In genomic region chr1:73953611-73954010, GRCh38 we compare ENCODE assay signal across 26 cellular contexts.
"Had no signal": no experiment of that assay in that cellular context is flagged by ENCODE, and none has a peak within 500 bp of the region (broad histone marks: within the 10 kb centered on the region; RNA-seq: fewer than 3 reads in every experiment).

No MANE protein-coding gene starts in this region.

- DNase-seq: activated CD4-positive, alpha-beta memory T cell treated with anti-CD3 and anti-CD28 coated beads for 36 hours; activated CD4-positive, alpha-beta T cell treated with anti-CD3 and anti-CD28 coated beads for 36 hours; activated CD4-positive, alpha-beta T cell treated with anti-CD3 and anti-CD28 coated beads, Interleukin-2, amount 10 ng/mL, durations not matched to agents 24 days and 14 days; activated CD4-positive, CD25-positive, alpha-beta regulatory T cell; activated CD4-positive, CD25-positive, alpha-beta regulatory T cell treated with anti-CD3 and anti-CD28 coated beads, Interleukin-2, amount 50 U/mL, for 72 hours; activated CD8-positive, alpha-beta memory T cell treated with anti-CD3 and anti-CD28 coated beads, Interleukin-2, amount 10 ng/mL, durations not matched to agents 7 days and 5 days; activated CD8-positive, alpha-beta memory T cell treated with anti-CD3 and anti-CD28 coated beads, Interleukin-2, amount 50 U/mL, for 4 hours; activated CD8-positive, alpha-beta T cell treated with anti-CD3 and anti-CD28 coated beads, Interleukin-2, amount 10 ng/mL, durations not matched to agents 7 days and 5 days; activated effector memory CD4-positive, alpha-beta T cell treated with anti-CD3 and anti-CD28 coated beads, Interleukin-2, amount 50 U/mL, for 16 hours; activated naive CD4-positive, alpha-beta T cell treated with anti-CD3 and anti-CD28 coated beads for 36 hours; activated naive CD8-positive, alpha-beta T cell treated with anti-CD3 and anti-CD28 coated beads for 36 hours; activated naive CD8-positive, alpha-beta T cell treated with anti-CD3 and anti-CD28 coated beads, Interleukin-2, amount 50 U/mL, for 24 hours; activated T-cell treated with anti-CD3 and anti-CD28 coated beads, Interleukin-2, amount 50 U/mL, for 1 hour; activated T-cell treated with anti-CD3 and anti-CD28 coated beads, Interleukin-2, amount 50 U/mL, for 48 hours; adrenal gland; amygdala; aorta; body of pancreas; central memory CD4-positive, alpha-beta T cell; colonic mucosa; effector CD8-positive, alpha-beta T cell; esophagus squamous epithelium; foreskin melanocyte; heart right ventricle; T-helper 17 cell; T1000 had no signal
